Comparison of ENCODE assay signal across 1 cellular context in genomic region chr14:95685978-95686922, GRCh38.
TF ChIP-seq lines count a peak whose summit lies in the region.

A gene with protein sequence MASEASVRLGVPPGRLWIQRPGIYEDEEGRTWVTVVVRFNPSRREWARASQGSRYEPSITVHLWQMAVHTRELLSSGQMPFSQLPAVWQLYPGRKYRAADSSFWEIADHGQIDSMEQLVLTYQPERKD (plus strand): TSS chr14:95686426. CDS start chr14:95686468, 42 bp downstream.

TF ChIP-seq in HepG2, 621 proteins besides CTCF, POLR2A, EP300 and RAD21:
- TF ChIP-seq HNRNPK (IDR thresholded peaks at IDR 0.05; ENCODE audit: low read depth, low read length, poor library complexity, severe bottlenecking) = peak; percentile 14
- TF ChIP-seq ZNF451 (CRISPR knock-in tag; IDR thresholded peaks at IDR 0.05) = no peak
